25 cellular contexts compared by ENCODE assay signal in genomic region chr17:31692632-31693031, GRCh38.
DNase-seq lines count a peak whose midpoint lies in the region; ATAC-seq, FAIRE-seq and TF ChIP-seq lines count a peak whose summit lies in the region.
"Had no signal": no experiment of that assay in that cellular context is flagged by ENCODE, and none has a peak within 500 bp of the region (broad histone marks: within the 10 kb centered on the region; RNA-seq: fewer than 3 reads in every experiment).

No MANE protein-coding gene starts in this region.

- no peak overlapping the region for H3K18ac ChIP-seq in IMR-90 (ENCODE audit: low read depth, low read length)
- H3K18ac ChIP-seq in trophoblast cell (ENCODE audit: low read length) = no peak overlapping the region

- POLR2A ChIA-PET in IMR-90 (lab: Charles Lee; ENCODE audit: unreplicated experiment) = no interaction called here
- POLR2A ChIA-PET in K562 (lab: Yijun Ruan, JAX) = interaction anchor here (0.6 kb wide), 1 partner anchor 48 kb away, joined by 3 read pairs; no protein-coding TSS in a partner anchor

- dilution Hi-C loops in IMR-90 (cut with HindIII; ENCODE audit: low sequenced_read_pairs, unreplicated experiment) = no loop called here

- H2BK15ac ChIP-seq in IMR-90 (ENCODE audit: low read depth, low read length) = 0 out of 3 replicates have a peak overlapping the region, but pooled peaks have one; percentile 25

- H3K4me2 ChIP-seq in IMR-90 (ENCODE audit: low read depth, low read length) = no peak overlapping the region
- no peak overlapping the region for H3K4me2 ChIP-seq in K562 (ENCODE audit: insufficient read depth, low read length)
- H3K4me2 ChIP-seq in trophoblast cell (ENCODE audit: low read length) = no peak overlapping the region
- H3K4me2 ChIP-seq: BLaER1, GM23338 had no signal

- H3K36me3 Mint-ChIP-seq in T-helper 17 cell (ENCODE audit: low read depth) = peaks cover 3% of the 10 kb centered on the region

- no peak for FAIRE-seq in K562 (lab: Jason Lieb, UNC)
- FAIRE-seq: GM12892, GM18507 had no signal

- H3K9ac ChIP-seq in IMR-90 (ENCODE audit: low read depth, low read length) = no peak overlapping the region
- no peak overlapping the region for H3K9ac ChIP-seq in K562 (ENCODE audit: insufficient read depth in 1 of 2, low read depth in 2 of 2, low read length in 2 of 2)
- no peak overlapping the region for H3K9ac ChIP-seq in trophoblast cell (ENCODE audit: low read length)
- H3K9ac ChIP-seq in subcutaneous abdominal adipose tissue (ENCODE audit: low read length in 5 of 5) = peak overlapping the region in 3 of 5 donors; percentile 6 to 73 (median 44)
- H3K9ac ChIP-seq: BLaER1 had no signal

- peak overlapping the region; percentile 37; the same call in 1 of the 2 replicates for H2BK20ac ChIP-seq in IMR-90 (ENCODE audit: low read depth, low read length)

- H3K4me1 Mint-ChIP-seq in T-helper 17 cell = no peaks in the 10 kb centered on the region

- BruUV-seq in IMR-90 (replicated peaks; lab: Mats Ljungman, UMichigan) (no TSS peak), K562 (replicated peaks; lab: Mats Ljungman, UMichigan) (no TSS peak)

- no peak overlapping the region for H3K4me3 ChIP-seq in IMR-90 (ENCODE audit: insufficient read depth, low read depth, low read length)
- no peak overlapping the region for H3K4me3 ChIP-seq in K562
- H3K4me3 ChIP-seq in trophoblast cell (ENCODE audit: low read depth, low read length) = no peak overlapping the region
- no peak overlapping the region for H3K4me3 ChIP-seq in subcutaneous abdominal adipose tissue (ENCODE audit: low read depth in 1 of 5, low read length in 5 of 5)
- H3K4me3 ChIP-seq: BLaER1, GM23338, HAP-1, Peyer's patch had no signal

- H3K23ac ChIP-seq in IMR-90 (ENCODE audit: low read depth, low read length) = no peak overlapping the region
- H3K23ac ChIP-seq in trophoblast cell (ENCODE audit: low read length) = no peak overlapping the region

- peak overlapping the region; percentile 19 for H3K4ac ChIP-seq in IMR-90 (ENCODE audit: low read depth, low read length)
- H3K4ac ChIP-seq in trophoblast cell (ENCODE audit: low read depth, low read length) = no peak overlapping the region

- H3K27ac Mint-ChIP-seq in T-helper 17 cell = no peak overlapping the region
- H3K27ac Mint-ChIP-seq: CD4-positive, alpha-beta T cell; GM23338 had no signal

- H3K27ac ChIP-seq in IMR-90 (ENCODE audit: insufficient read depth, low read length) = no peak overlapping the region
- H3K27ac ChIP-seq in K562 (ENCODE audit: extremely low read depth, low read depth, low read length) = no peak overlapping the region
- H3K27ac ChIP-seq in trophoblast cell (ENCODE audit: low read depth, low read length) = no peak overlapping the region
- peak overlapping the region; percentile 91 for H3K27ac ChIP-seq in subcutaneous abdominal adipose tissue (ENCODE audit: low read depth, low read length)
- H3K27ac ChIP-seq: BLaER1 had no signal

- no peak overlapping the region for H4K12ac ChIP-seq in trophoblast cell (ENCODE audit: low read depth, low read length)

- H2AFZ ChIP-seq in IMR-90 (replicated peaks; ENCODE audit: low read length, poor library complexity) (peak overlapping the region; percentile 21), K562 (ENCODE audit: low read depth, low read length) (no peak overlapping the region), trophoblast cell (ENCODE audit: insufficient read depth, low read length, poor library complexity) (no peak overlapping the region)

- H2AK9ac ChIP-seq in IMR-90 (replicated peaks; ENCODE audit: low read depth, low read length, poor library complexity) = no peak overlapping the region

- H4K20me1 ChIP-seq in IMR-90 (ENCODE audit: insufficient read depth, low read length) (no peaks in the 10 kb centered on the region), K562 (replicated peaks; ENCODE audit: control insufficient read depth, insufficient read depth, low read length) (no peaks in the 10 kb centered on the region)
- H4K20me1 ChIP-seq: BLaER1 had no signal

- intact Hi-C loops in IMR-90 (cut with micrococcal nuclease) (loop anchor here (10.0 kb wide), 1 partner anchor 122 kb away; no protein-coding TSS in a partner anchor), K562 (cut with micrococcal nuclease) (no loop called here)

- H3K79me1 ChIP-seq in IMR-90 (ENCODE audit: low read depth in 1 of 2, low read length in 2 of 2) = no peaks in the 10 kb centered on the region
- peaks cover 14% of the 10 kb centered on the region for H3K79me1 ChIP-seq in trophoblast cell (ENCODE audit: low read length)

- CTCF ChIA-PET in IMR-90 (lab: Yijun Ruan, JAX) (no interaction called here), K562 (lab: Yijun Ruan, JAX; ENCODE audit: low intra/inter-chr PET ratio) (no interaction called here)

- ATAC-seq in IMR-90 (ENCODE audit: low read depth) (no peak), K562 (no peak), T-helper 17 cell (no peak)
- ATAC-seq: GM23338 had no signal

- H3K27me3 Mint-ChIP-seq in T-helper 17 cell = peaks cover 30% of the 10 kb centered on the region

- H2AK5ac ChIP-seq in IMR-90 (ENCODE audit: low read depth, low read length) (0 out of 2 replicates have a peak overlapping the region, but pooled peaks have one; percentile 45), trophoblast cell (ENCODE audit: low read length) (no peak overlapping the region)

- H3K79me2 ChIP-seq in K562 (ENCODE audit: control insufficient read depth, insufficient read depth, low read length) = no peaks in the 10 kb centered on the region
- no peaks in the 10 kb centered on the region for H3K79me2 ChIP-seq in trophoblast cell (ENCODE audit: control insufficient read depth, insufficient read depth, low read length, poor library complexity)

- H3K27me3 ChIP-seq in IMR-90 (ENCODE audit: control insufficient read depth, insufficient read depth, low read length) (no peaks in the 10 kb centered on the region), K562 (ENCODE audit: control insufficient read depth in 2 of 2, insufficient read depth in 2 of 2, low read length in 2 of 2) (peaks cover 14 to 44% of the 10 kb centered on the region in 2 experiments), trophoblast cell (ENCODE audit: insufficient read depth, low read length) (no peaks in the 10 kb centered on the region), subcutaneous abdominal adipose tissue (ENCODE audit: control insufficient read depth in 5 of 5, insufficient read depth in 4 of 5, low read length in 5 of 5) (no peaks in the 10 kb centered on the region)
- H3K27me3 ChIP-seq: BLaER1, Peyer's patch had no signal

- TF ChIP-seq CTCF in IMR-90 (conservative IDR thresholded peaks at IDR 0.05; ENCODE audit: low read depth, low read length) (no peak), K562 (IDR thresholded peaks at IDR 0.05 in 2 of 3, conservative IDR thresholded peaks at IDR 0.05 in 1 of 3; ENCODE audit: insufficient read depth in 2 of 3, low read depth in 1 of 3, low read length in 3 of 3) (no peak), GM13976 (IDR thresholded peaks at IDR 0.05; ENCODE audit: borderline replicate concordance, control extremely low read depth, extremely low read depth, insufficient read depth, missing control alignments) (no peak)

- in situ Hi-C loops in IMR-90 (cut with MboI; ENCODE audit: low sequenced_read_pairs) (no loop called here), K562 (cut with MboI) (no loop called here), GM13976 (cut with MboI; ENCODE audit: low sequenced_read_pairs, unreplicated experiment) (no loop called here)

- no peak for TF ChIP-seq EP300 in K562 (IDR thresholded peaks at IDR 0.05; ENCODE audit: low read length)

- H4K8ac ChIP-seq in IMR-90 (ENCODE audit: low read depth in 2 of 2, low read length in 2 of 2) = no peak overlapping the region
- H4K8ac ChIP-seq in trophoblast cell (ENCODE audit: low read depth, low read length) = no peak overlapping the region

- 100% methylated on average over 1 of the region's 7 CpGs; no CpG with 5 or more reads in 1 of the 2 experiments for WGBS in IMR-90 (ENCODE audit: extremely low coverage in 2 of 2, insufficient read length in 1 of 2), 2 experiments
- 0% methylated on average over 7 of the region's 7 CpGs for WGBS in K562 (ENCODE audit: insufficient coverage, low coverage, missing lambda C conversion rate)
- WGBS in trophoblast cell (ENCODE audit: extremely low coverage, insufficient coverage, insufficient read length) = no CpG with 5 or more reads among the region's 7 CpGs

- H4K5ac ChIP-seq in IMR-90 (ENCODE audit: low read depth, low read length) = no peak overlapping the region

- no peak for DNase-seq in IMR-90
- no peak for DNase-seq in K562 (ENCODE audit: extremely low read depth in 1 of 4, low spot score in 3 of 4)
- DNase-seq in trophoblast cell = no peak
- DNase-seq in NCI-H1105 (lab: John Stamatoyannopoulos, UW) = no peak
- no peak for DNase-seq in GM13976 (ENCODE audit: low spot score)
- no peak for DNase-seq in T-helper 17 cell
- DNase-seq: ACHN; Caco-2; CD4-positive, alpha-beta T cell; DMS 273 treated with DMSO at 0.1 percent for 48 hours; DND-41; NCI-H1105 treated with DMSO at 0.1 percent for 48 hours; NCI-H2081; NCI-H2171; NCI-H345; NCI-H524; NCI-H82; Peyer's patch; Right ventricle myocardium superior had no signal

- no peak overlapping the region for H3K4me3 Mint-ChIP-seq in T-helper 17 cell
- H3K4me3 Mint-ChIP-seq: CD4-positive, alpha-beta T cell; GM23338 had no signal

- peaks cover 18% of the 10 kb centered on the region for H3K4me1 ChIP-seq in IMR-90 (ENCODE audit: control insufficient read depth, insufficient read depth, low read length)
- no peaks in the 10 kb centered on the region for H3K4me1 ChIP-seq in K562 (replicated peaks in 1 of 2; ENCODE audit: control insufficient read depth in 2 of 2, insufficient read depth in 2 of 2, low read length in 2 of 2)
- H3K4me1 ChIP-seq in trophoblast cell (ENCODE audit: control insufficient read depth in 1 of 2, insufficient read depth in 2 of 2, low read length in 2 of 2) = peaks cover 17 to 22% of the 10 kb centered on the region in 2 experiments
- peaks cover 22 to 71% (median 63%) of the 10 kb centered on the region in 5 donors for H3K4me1 ChIP-seq in subcutaneous abdominal adipose tissue (ENCODE audit: control insufficient read depth in 5 of 5, insufficient read depth in 5 of 5, low read length in 5 of 5)
- H3K4me1 ChIP-seq: BLaER1, HAP-1 had no signal

- H3K56ac ChIP-seq in IMR-90 (ENCODE audit: extremely low read depth, insufficient read depth, low read length) = no peak overlapping the region

- peak overlapping the region; percentile 46 for H2BK12ac ChIP-seq in trophoblast cell (ENCODE audit: low read length)

- H3K14ac ChIP-seq in IMR-90 (replicated peaks; ENCODE audit: low read depth, low read length) (peak overlapping the region; percentile 33; the same call in 1 of the 2 replicates), trophoblast cell (ENCODE audit: low read length) (no peak overlapping the region)

- no peak for TF ChIP-seq RAD21 in IMR-90 (IDR thresholded peaks at IDR 0.05; ENCODE audit: low read length)
- no peak for TF ChIP-seq RAD21 in K562 (CRISPR knock-in tag; conservative IDR thresholded peaks at IDR 0.05 in 1 of 2, IDR thresholded peaks at IDR 0.05 in 1 of 2)

- H3K9me1 ChIP-seq in IMR-90 (ENCODE audit: insufficient read depth, low read length) = peaks cover 16% of the 10 kb centered on the region
- H3K9me1 ChIP-seq in K562 (ENCODE audit: control insufficient read depth, insufficient read depth, low read length) = no peaks in the 10 kb centered on the region

- TF ChIP-seq POLR2A in IMR-90 (IDR thresholded peaks at IDR 0.05; ENCODE audit: low read depth, low read length) (no peak), K562 (conservative IDR thresholded peaks at IDR 0.05) (no peak)

- no peaks in the 10 kb centered on the region for H3K9me3 ChIP-seq in IMR-90 (ENCODE audit: control insufficient read depth, insufficient read depth, low read length)
- no peaks in the 10 kb centered on the region for H3K9me3 ChIP-seq in K562 (replicated peaks; ENCODE audit: control insufficient read depth, insufficient read depth, low read depth, low read length)
- H3K9me3 ChIP-seq in trophoblast cell (ENCODE audit: insufficient read depth, low read depth, low read length) = no peaks in the 10 kb centered on the region
- no peaks in the 10 kb centered on the region for H3K9me3 ChIP-seq in subcutaneous abdominal adipose tissue (ENCODE audit: control insufficient read depth in 5 of 5, low read length in 5 of 5)
- no peaks in the 10 kb centered on the region for H3K9me3 ChIP-seq in T-helper 17 cell (ENCODE audit: control insufficient read depth, low read length, poor library complexity, severe bottlenecking)
- H3K9me3 ChIP-seq: BLaER1, Caco-2, HAP-1, Peyer's patch had no signal

- peak overlapping the region; percentile 64 for H2BK120ac ChIP-seq in IMR-90 (ENCODE audit: low read depth, low read length)
- no peak overlapping the region for H2BK120ac ChIP-seq in trophoblast cell (ENCODE audit: insufficient read depth, low read length, poor library complexity)

- H4K91ac ChIP-seq in IMR-90 (ENCODE audit: insufficient read depth, low read depth, low read length) (peak overlapping the region; percentile 53; the same call in 1 of the 2 replicates), trophoblast cell (ENCODE audit: low read depth, low read length) (no peak overlapping the region)

- no peaks in the 10 kb centered on the region for H3K36me3 ChIP-seq in IMR-90 (ENCODE audit: control insufficient read depth, insufficient read depth, low read length)
- H3K36me3 ChIP-seq in K562 (ENCODE audit: control insufficient read depth, insufficient read depth, low read length) = no peaks in the 10 kb centered on the region
- H3K36me3 ChIP-seq in trophoblast cell (ENCODE audit: control insufficient read depth in 1 of 2, insufficient read depth in 2 of 2, low read length in 2 of 2) = no peaks in the 10 kb centered on the region
- no peaks in the 10 kb centered on the region for H3K36me3 ChIP-seq in subcutaneous abdominal adipose tissue (ENCODE audit: control insufficient read depth in 5 of 5, insufficient read depth in 5 of 5, low read length in 5 of 5)
- H3K36me3 ChIP-seq: BLaER1, HAP-1, Peyer's patch had no signal

- H2BK5ac ChIP-seq in IMR-90 (ENCODE audit: low read depth, low read length, poor library complexity, severe bottlenecking) (no peak overlapping the region), trophoblast cell (ENCODE audit: low read depth, low read length, poor library complexity) (no peak overlapping the region)

Comparison
In these comparisons a context has a peak if more than half of its experiments do, and no peak if none do; other contexts are left out.
1. H3K9ac ChIP-seq: peak in subcutaneous abdominal adipose tissue (3 of 5); none in IMR-90 (single experiment), K562 (0 of 2) and trophoblast cell (single experiment).